ENCODE assay signal across 16 cellular contexts in the genomic region with DNA sequence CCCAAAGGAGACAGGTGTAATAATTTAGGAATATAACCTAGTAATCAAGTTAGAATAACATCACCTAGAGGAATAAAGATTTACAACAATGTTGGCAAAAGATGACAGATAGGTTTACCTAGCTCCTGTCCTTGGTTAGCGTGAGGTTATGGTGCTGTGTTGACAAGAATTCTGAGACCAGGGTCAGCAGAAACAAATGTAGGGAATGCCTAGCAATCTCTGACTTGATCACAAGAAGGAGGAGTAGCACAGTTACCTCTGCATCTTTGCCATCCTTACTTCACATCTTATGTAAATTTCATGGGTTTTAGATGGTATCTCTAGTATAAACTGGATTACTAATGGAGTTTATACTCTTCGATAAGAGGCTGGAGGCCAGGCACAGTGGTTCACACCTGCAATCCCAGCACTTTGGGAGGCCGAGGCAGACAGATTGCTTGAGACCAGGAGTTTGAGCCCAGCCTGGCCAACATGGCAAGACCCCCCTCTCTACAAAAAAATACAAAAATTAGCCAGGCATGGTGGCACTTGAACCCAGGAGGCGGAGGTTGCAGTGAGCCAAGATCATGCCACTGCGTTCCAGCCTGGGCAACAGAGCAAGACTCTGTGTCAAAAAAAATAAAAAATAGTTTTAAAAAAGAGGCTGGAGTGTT. TPM values are rescaled to one million over a fixed set of nuclear protein-coding genes. Genes with fewer than 3 reads are reported as not detected.
A peak's percentile ranks its signal among the peaks of the same experiment; 100 is the strongest.
DNase-seq lines count a peak whose midpoint lies in the region; ATAC-seq and TF ChIP-seq lines count a peak whose summit lies in the region.
"Had no signal": no experiment of that assay in that cellular context is flagged by ENCODE, and none has a peak within 500 bp of the region (broad histone marks: within the 10 kb centered on the region; RNA-seq: fewer than 3 reads in every experiment).

No MANE protein-coding gene starts in this region.

- H3K4me2 ChIP-seq in GM23338: no peak overlapping the region
- no peak overlapping the region for H3K4me2 ChIP-seq in mesendoderm (ENCODE audit: low read length)
- H3K4me2 ChIP-seq: BLaER1 treated with 17β-estradiol and CSF1 and Interleukin-3, amounts not matched to agents 10 nM and 100 nM had no signal

- H2AK5ac ChIP-seq in mesendoderm (ENCODE audit: low read length): no peak overlapping the region

- no peak overlapping the region for H2BK5ac ChIP-seq in mesendoderm (ENCODE audit: low read length)

- BruUV-seq in Calu3 (replicated peaks; lab: Mats Ljungman, UMichigan): no TSS peak

- H3K23ac ChIP-seq in mesendoderm (ENCODE audit: low read length): no peak overlapping the region

- peaks cover 18% of the 10 kb centered on the region for H3K4me1 ChIP-seq in GM23338 (ENCODE audit: insufficient read depth)
- peaks cover 2% of the 10 kb centered on the region for H3K4me1 ChIP-seq in mesendoderm (ENCODE audit: control insufficient read depth, low read depth, low read length)

- H3K9ac ChIP-seq in mesendoderm (ENCODE audit: low read length): no peak overlapping the region
- H3K9ac ChIP-seq: BLaER1 treated with 17β-estradiol and CSF1 and Interleukin-3, amounts not matched to agents 10 nM and 100 nM had no signal

- H4K20me1 ChIP-seq in GM23338 (replicated peaks; ENCODE audit: insufficient read depth): peaks cover 2% of the 10 kb centered on the region; the same call in 1 of the 2 replicates

- intact Hi-C loops in Calu3 (cut with micrococcal nuclease; ENCODE audit: unreplicated experiment): no loop called here

- H3K4me1 Mint-ChIP-seq in Calu3 (ENCODE audit: low read depth, unreplicated experiment) (peaks cover 47% of the 10 kb centered on the region), GM23338 (peaks cover 22% of the 10 kb centered on the region; the same call in 2 of the 3 replicates)

- no CpG with 5 or more reads among the region's 5 CpGs for WGBS in mesendoderm (ENCODE audit: extremely low coverage, insufficient coverage, low lambda C conversion rate)

- H4K8ac ChIP-seq in mesendoderm (ENCODE audit: low read depth, low read length): no peak overlapping the region

- H3K9me3 Mint-ChIP-seq in Calu3 (ENCODE audit: low read depth, unreplicated experiment): no peaks in the 10 kb centered on the region
- no peaks in the 10 kb centered on the region for H3K9me3 Mint-ChIP-seq in GM23338
- H3K9me3 Mint-ChIP-seq: CD8-positive, alpha-beta T cell had no signal

- H2AFZ ChIP-seq in GM23338: no peak overlapping the region

- no peak overlapping the region for H3K4me3 ChIP-seq in GM23338
- no peak overlapping the region for H3K4me3 ChIP-seq in mesendoderm (ENCODE audit: low read length)
- H3K4me3 ChIP-seq in foreskin fibroblast (ENCODE audit: low read depth in 1 of 2, low read length in 2 of 2): no peak overlapping the region
- H3K4me3 ChIP-seq: BLaER1 treated with 17β-estradiol and CSF1 and Interleukin-3, amounts not matched to agents 10 nM and 100 nM had no signal

- H3K27ac ChIP-seq in GM23338 (ENCODE audit: low read depth) (peak overlapping the region; percentile 18; the same call in 1 of the 2 replicates), mesendoderm (ENCODE audit: low read depth, low read length) (no peak overlapping the region)
- H3K27ac ChIP-seq: BLaER1 treated with 17β-estradiol and CSF1 and Interleukin-3, amounts not matched to agents 10 nM and 100 nM had no signal

- peaks cover 93% of the 10 kb centered on the region for H3K79me2 ChIP-seq in GM23338 (replicated peaks; ENCODE audit: insufficient read depth)
- peaks cover 15% of the 10 kb centered on the region for H3K79me2 ChIP-seq in mesendoderm (ENCODE audit: control insufficient read depth, insufficient read depth, low read length)

- H3K27ac Mint-ChIP-seq in Calu3 (ENCODE audit: unreplicated experiment) (peak overlapping the region; percentile 55), GM23338 (no peak overlapping the region)
- H3K27ac Mint-ChIP-seq: B cell; CD8-positive, alpha-beta T cell had no signal

- TF ChIP-seq CTCF in Calu3 (IDR thresholded peaks at IDR 0.05; ENCODE audit: unreplicated experiment): no peak
- no peak for TF ChIP-seq CTCF in GM23338 (conservative IDR thresholded peaks at IDR 0.05; ENCODE audit: low read depth in 2 of 2)
- no peak for TF ChIP-seq CTCF in foreskin fibroblast (IDR thresholded peaks at IDR 0.05; ENCODE audit: low read depth, low read length)

- no peak overlapping the region for H3K18ac ChIP-seq in mesendoderm (ENCODE audit: low read length)

- H3K4ac ChIP-seq in mesendoderm (ENCODE audit: low read depth, low read length): no peak overlapping the region

- H3K79me1 ChIP-seq in mesendoderm (ENCODE audit: low read length): peaks cover 4% of the 10 kb centered on the region

- no peaks in the 10 kb centered on the region for H3K9me2 ChIP-seq in GM23338 (ENCODE audit: insufficient read depth)

- H4K5ac ChIP-seq in mesendoderm (ENCODE audit: low read length): no peak overlapping the region

- peaks cover 14% of the 10 kb centered on the region for H3K36me3 Mint-ChIP-seq in Calu3 (ENCODE audit: insufficient read depth, unreplicated experiment)
- H3K36me3 Mint-ChIP-seq in GM23338 (ENCODE audit: low read depth): no peaks in the 10 kb centered on the region
- H3K36me3 Mint-ChIP-seq: CD8-positive, alpha-beta T cell had no signal

- H3K27me3 Mint-ChIP-seq in Calu3 (ENCODE audit: unreplicated experiment) (no peaks in the 10 kb centered on the region), GM23338 (ENCODE audit: insufficient read depth, low read depth, poor library complexity) (no peaks in the 10 kb centered on the region)
- H3K27me3 Mint-ChIP-seq: B cell had no signal

- H3K27me3 ChIP-seq in GM23338 (ENCODE audit: insufficient read depth) (no peaks in the 10 kb centered on the region), mesendoderm (ENCODE audit: insufficient read depth, low read length, poor library complexity) (no peaks in the 10 kb centered on the region)
- H3K27me3 ChIP-seq: BLaER1 treated with 17β-estradiol and CSF1 and Interleukin-3, amounts not matched to agents 10 nM and 100 nM had no signal

- CTCF ChIA-PET in Calu3 (lab: Charles Lee): interaction anchor here (0.6 to 1.2 kb wide), 3 partner anchors 13 to 314 kb away, joined by 3 read pairs; no protein-coding TSS in a partner anchor

- H2BK15ac ChIP-seq in mesendoderm (replicated peaks; ENCODE audit: low read depth): no peak overlapping the region

- H3F3A ChIP-seq in GM23338 (replicated peaks; ENCODE audit: low read depth): no peaks in the 10 kb centered on the region

- no peak for ATAC-seq in GM23338
- ATAC-seq: CD8-positive, alpha-beta T cell; HCT116 had no signal

- H3K56ac ChIP-seq in mesendoderm (ENCODE audit: low read length): no peak overlapping the region

- H2BK120ac ChIP-seq in mesendoderm (ENCODE audit: low read depth, low read length): no peak overlapping the region

- H3K36me3 ChIP-seq in GM23338 (ENCODE audit: insufficient read depth): no peaks in the 10 kb centered on the region
- no peaks in the 10 kb centered on the region for H3K36me3 ChIP-seq in mesendoderm (ENCODE audit: control insufficient read depth, insufficient read depth, low read length)

- H3K4me3 Mint-ChIP-seq in Calu3 (ENCODE audit: low read depth, unreplicated experiment): no peak overlapping the region
- no peak overlapping the region for H3K4me3 Mint-ChIP-seq in GM23338
- H3K4me3 Mint-ChIP-seq: B cell; CD8-positive, alpha-beta T cell had no signal

- DNase-seq in Calu3 (no peak), GM23338 (ENCODE audit: low spot score) (no peak), NCI-H69 (lab: John Stamatoyannopoulos, UW) (peak; percentile 3), mesendoderm (peak; percentile 57), NCI-H1436 (lab: John Stamatoyannopoulos, UW) (no peak), NCI-H226 (no peak), foreskin fibroblast (no peak)
- DNase-seq: CD8-positive, alpha-beta T cell; DMS 273 treated with DMSO at 0.1 percent for 48 hours; DMS53; DND-41; EL; H7 had no signal

TF ChIP-seq in GM23338, 12 proteins besides CTCF, POLR2A, EP300 and RAD21 (continues in another document):
- TF ChIP-seq POLR2AphosphoS5 (IDR thresholded peaks at IDR 0.05; ENCODE audit: low read depth): no peak
- no peak for TF ChIP-seq ZNF331 (CRISPR knock-in tag; IDR thresholded peaks at IDR 0.05; ENCODE audit: low read depth)
- TF ChIP-seq JUNB (IDR thresholded peaks at IDR 0.05; ENCODE audit: unreplicated experiment): no peak

RNA-seq across cellular contexts. Expression of a gene that starts 37.1 kb away (rescaled TPM):
- 94.7 and 97.5 TPM in 2 replicates for total RNA-seq in Calu3 (2022)
- total RNA-seq in GM23338 (2014; rRNA removed; shearing (Covaris generic)): 29.5 and 31.9 TPM in 2 replicates
- polyA plus RNA-seq in GM23338 (2016; fragmentation: Nextera tagmentation; extraction: Ambion mirVana): 47.2 and 48.7 TPM in 2 replicates
- polyA plus RNA-seq in mesendoderm (2013, experiment 1 of 2): 15.0 TPM
- 15.6 TPM for polyA plus RNA-seq in mesendoderm (2013, experiment 2 of 2)

Comparison
In these comparisons a context has a peak if more than half of its experiments do, and no peak if none do; other contexts are left out.
1. DNase-seq: peak in NCI-H69 (single experiment) and mesendoderm (single experiment); none in Calu3 (single experiment), GM23338 (single experiment), NCI-H1436 (single experiment), NCI-H226 (single experiment) and foreskin fibroblast (0 of 2).